In genomic region chr5:124648902-124649467, GRCh38 we compare ENCODE assay signal across 1 cellular context.
TF ChIP-seq lines count a peak whose summit lies in the region.

No MANE protein-coding gene starts in this region.

TF ChIP-seq in IMR-90, 13 proteins besides CTCF, POLR2A, EP300 and RAD21 (continued from another document):
- no peak for TF ChIP-seq RFX5 (IDR thresholded peaks at IDR 0.05; ENCODE audit: low read depth, low read length)
- no peak for TF ChIP-seq SMC3 (IDR thresholded peaks at IDR 0.05; ENCODE audit: low read depth, low read length)
- TF ChIP-seq MAZ (IDR thresholded peaks at IDR 0.05; ENCODE audit: borderline replicate concordance, low read depth, low read length), result no peak
- TF ChIP-seq FOS (IDR thresholded peaks at IDR 0.05; ENCODE audit: low read depth, low read length), result no peak
- TF ChIP-seq ELK1 (IDR thresholded peaks at IDR 0.05; ENCODE audit: borderline replicate concordance, low read depth, low read length), result no peak
- no peak for TF ChIP-seq MAFK (IDR thresholded peaks at IDR 0.05; ENCODE audit: low read depth, low read length)
